Comparison of ENCODE assay signal across 1 cellular context in genomic region chr9:68779558-68780376, GRCh38.
TF ChIP-seq lines count a peak whose summit lies in the region.

No MANE protein-coding gene starts in this region.

TF ChIP-seq in GM12878, 131 proteins besides CTCF, POLR2A, EP300 and RAD21 (continued from another document and continues in another):
- peak; percentile 60 for TF ChIP-seq E2F8 (IDR thresholded peaks at IDR 0.05; ENCODE audit: low read depth, partially characterized antibody)
- TF ChIP-seq ZNF592 (IDR thresholded peaks at IDR 0.05): no peak
- no peak for TF ChIP-seq RFX5 (IDR thresholded peaks at IDR 0.05; ENCODE audit: low read depth, low read length)
- TF ChIP-seq POLR2AphosphoS5 (IDR thresholded peaks at IDR 0.05; ENCODE audit: low read length): peak; percentile 89
- TF ChIP-seq MAX (IDR thresholded peaks at IDR 0.05; ENCODE audit: low read depth, low read length): no peak
- TF ChIP-seq POU2F2 (IDR thresholded peaks at IDR 0.05; ENCODE audit: borderline replicate concordance, low read depth, low read length): peak; percentile 67; the same call in 1 of the 3 replicates
- TF ChIP-seq PAX5 (IDR thresholded peaks at IDR 0.05; ENCODE audit: borderline replicate concordance, low read depth, low read length): no peak
- TF ChIP-seq YY1 (IDR thresholded peaks at IDR 0.05; ENCODE audit: low read depth, low read length): peak; percentile 36; the same call in 1 of the 2 replicates
- TF ChIP-seq ZNF622 (IDR thresholded peaks at IDR 0.05): no peak
- TF ChIP-seq REST (IDR thresholded peaks at IDR 0.05; ENCODE audit: low read depth, low read length): no peak
- TF ChIP-seq WRNIP1 (IDR thresholded peaks at IDR 0.05; ENCODE audit: borderline replicate concordance, low read depth, low read length): no peak
- 0 out of 2 replicates have a peak, but pooled peaks have one; percentile 33 for TF ChIP-seq ESRRA (IDR thresholded peaks at IDR 0.05; ENCODE audit: low read length)
- TF ChIP-seq, protein P1, sequence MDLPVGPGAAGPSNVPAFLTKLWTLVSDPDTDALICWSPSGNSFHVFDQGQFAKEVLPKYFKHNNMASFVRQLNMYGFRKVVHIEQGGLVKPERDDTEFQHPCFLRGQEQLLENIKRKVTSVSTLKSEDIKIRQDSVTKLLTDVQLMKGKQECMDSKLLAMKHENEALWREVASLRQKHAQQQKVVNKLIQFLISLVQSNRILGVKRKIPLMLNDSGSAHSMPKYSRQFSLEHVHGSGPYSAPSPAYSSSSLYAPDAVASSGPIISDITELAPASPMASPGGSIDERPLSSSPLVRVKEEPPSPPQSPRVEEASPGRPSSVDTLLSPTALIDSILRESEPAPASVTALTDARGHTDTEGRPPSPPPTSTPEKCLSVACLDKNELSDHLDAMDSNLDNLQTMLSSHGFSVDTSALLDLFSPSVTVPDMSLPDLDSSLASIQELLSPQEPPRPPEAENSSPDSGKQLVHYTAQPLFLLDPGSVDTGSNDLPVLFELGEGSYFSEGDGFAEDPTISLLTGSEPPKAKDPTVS (IDR thresholded peaks at IDR 0.05; ENCODE audit: low read depth, low read length): no peak
- no peak for TF ChIP-seq NFYA (IDR thresholded peaks at IDR 0.05; ENCODE audit: borderline replicate concordance, low read depth, low read length)
- peak; percentile 71 for TF ChIP-seq TAF1 (IDR thresholded peaks at IDR 0.05; ENCODE audit: borderline replicate concordance, low read depth, low read length)
- TF ChIP-seq DPF2 (IDR thresholded peaks at IDR 0.05): peak; percentile 78
- TF ChIP-seq FOS (IDR thresholded peaks at IDR 0.05; ENCODE audit: borderline replicate concordance, extremely low read depth, insufficient read length): no peak
- peak; percentile 93 for TF ChIP-seq STAT1 (conservative IDR thresholded peaks at IDR 0.05)
- 0 out of 2 replicates have a peak, but pooled peaks have one; percentile 32 for TF ChIP-seq CBX5 (IDR thresholded peaks at IDR 0.05; ENCODE audit: low read depth)
- peak; percentile 90 for TF ChIP-seq SMARCA5 (IDR thresholded peaks at IDR 0.05)
- TF ChIP-seq ZNF384 (IDR thresholded peaks at IDR 0.05; ENCODE audit: borderline replicate concordance, low read depth, low read length): no peak
- TF ChIP-seq MYB (IDR thresholded peaks at IDR 0.05; ENCODE audit: borderline replicate concordance, low read depth, low read length): 0 out of 2 replicates have a peak, but pooled peaks have one; percentile 68
- peak; percentile 99 for TF ChIP-seq CREB1 (IDR thresholded peaks at IDR 0.05; ENCODE audit: low read depth)
- 0 out of 4 replicates have a peak, but pooled peaks of 1 of the 2 experiments have one; percentile 31 for TF ChIP-seq BHLHE40 (IDR thresholded peaks at IDR 0.05; ENCODE audit: borderline replicate concordance in 1 of 2, low read depth in 2 of 2, low read length in 1 of 2)
- no peak for TF ChIP-seq KLF5 (IDR thresholded peaks at IDR 0.05; ENCODE audit: partially characterized antibody)
- TF ChIP-seq HCFC1 (IDR thresholded peaks at IDR 0.05; ENCODE audit: low read length): peak; percentile 85
- TF ChIP-seq HDGF (IDR thresholded peaks at IDR 0.05): peak; percentile 18; the same call in 1 of the 2 replicates
- 0 out of 2 replicates have a peak, but pooled peaks have one; percentile 79 for TF ChIP-seq PML (IDR thresholded peaks at IDR 0.05; ENCODE audit: low read length)
- no peak for TF ChIP-seq ETV6 (conservative IDR thresholded peaks at IDR 0.05 in 1 of 2, IDR thresholded peaks at IDR 0.05 in 1 of 2; ENCODE audit: borderline replicate concordance in 1 of 2, low read depth in 1 of 2)
- TF ChIP-seq, protein P2, sequence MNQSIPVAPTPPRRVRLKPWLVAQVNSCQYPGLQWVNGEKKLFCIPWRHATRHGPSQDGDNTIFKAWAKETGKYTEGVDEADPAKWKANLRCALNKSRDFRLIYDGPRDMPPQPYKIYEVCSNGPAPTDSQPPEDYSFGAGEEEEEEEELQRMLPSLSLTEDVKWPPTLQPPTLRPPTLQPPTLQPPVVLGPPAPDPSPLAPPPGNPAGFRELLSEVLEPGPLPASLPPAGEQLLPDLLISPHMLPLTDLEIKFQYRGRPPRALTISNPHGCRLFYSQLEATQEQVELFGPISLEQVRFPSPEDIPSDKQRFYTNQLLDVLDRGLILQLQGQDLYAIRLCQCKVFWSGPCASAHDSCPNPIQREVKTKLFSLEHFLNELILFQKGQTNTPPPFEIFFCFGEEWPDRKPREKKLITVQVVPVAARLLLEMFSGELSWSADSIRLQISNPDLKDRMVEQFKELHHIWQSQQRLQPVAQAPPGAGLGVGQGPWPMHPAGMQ (IDR thresholded peaks at IDR 0.05; ENCODE audit: borderline replicate concordance): no peak
- peak; percentile 66 for TF ChIP-seq BRCA1 (IDR thresholded peaks at IDR 0.05; ENCODE audit: low read depth, low read length)
- 0 out of 2 replicates have a peak, but pooled peaks have one; percentile 67 for TF ChIP-seq RCOR1 (conservative IDR thresholded peaks at IDR 0.05; ENCODE audit: low read depth, low read length)
- no peak for TF ChIP-seq KDM1A (IDR thresholded peaks at IDR 0.05; ENCODE audit: borderline replicate concordance)
- peak; percentile 70 to 72 for TF ChIP-seq IKZF2 (IDR thresholded peaks at IDR 0.05)
- no peak for TF ChIP-seq ZZZ3 (IDR thresholded peaks at IDR 0.05; ENCODE audit: control insufficient read depth, insufficient read length, low read depth)
- TF ChIP-seq MXI1 (IDR thresholded peaks at IDR 0.05; ENCODE audit: low read depth, low read length): peak; percentile 69; the same call in 1 of the 2 replicates
- peak; percentile 72; the same call in 1 of the 2 replicates for TF ChIP-seq SMAD5 (IDR thresholded peaks at IDR 0.05; ENCODE audit: low read depth)
- TF ChIP-seq, protein P3, sequence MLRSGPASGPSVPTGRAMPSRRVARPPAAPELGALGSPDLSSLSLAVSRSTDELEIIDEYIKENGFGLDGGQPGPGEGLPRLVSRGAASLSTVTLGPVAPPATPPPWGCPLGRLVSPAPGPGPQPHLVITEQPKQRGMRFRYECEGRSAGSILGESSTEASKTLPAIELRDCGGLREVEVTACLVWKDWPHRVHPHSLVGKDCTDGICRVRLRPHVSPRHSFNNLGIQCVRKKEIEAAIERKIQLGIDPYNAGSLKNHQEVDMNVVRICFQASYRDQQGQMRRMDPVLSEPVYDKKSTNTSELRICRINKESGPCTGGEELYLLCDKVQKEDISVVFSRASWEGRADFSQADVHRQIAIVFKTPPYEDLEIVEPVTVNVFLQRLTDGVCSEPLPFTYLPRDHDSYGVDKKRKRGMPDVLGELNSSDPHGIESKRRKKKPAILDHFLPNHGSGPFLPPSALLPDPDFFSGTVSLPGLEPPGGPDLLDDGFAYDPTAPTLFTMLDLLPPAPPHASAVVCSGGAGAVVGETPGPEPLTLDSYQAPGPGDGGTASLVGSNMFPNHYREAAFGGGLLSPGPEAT (IDR thresholded peaks at IDR 0.05; ENCODE audit: low read depth): peak; percentile 80
- TF ChIP-seq NR2C1 (IDR thresholded peaks at IDR 0.05): no peak
- no peak for TF ChIP-seq YBX1 (IDR thresholded peaks at IDR 0.05)
- no peak for TF ChIP-seq MTA3 (IDR thresholded peaks at IDR 0.05; ENCODE audit: borderline replicate concordance, low read length)
- TF ChIP-seq RBBP5 (conservative IDR thresholded peaks at IDR 0.05): no peak
- peak; percentile 76 for TF ChIP-seq LARP7 (IDR thresholded peaks at IDR 0.05)
- peak; percentile 93 for TF ChIP-seq ZNF207 (IDR thresholded peaks at IDR 0.05; ENCODE audit: borderline replicate concordance)
- peak; percentile 59; the same call in 1 of the 2 replicates for TF ChIP-seq ZNF217 (IDR thresholded peaks at IDR 0.05)
- TF ChIP-seq, protein P4, sequence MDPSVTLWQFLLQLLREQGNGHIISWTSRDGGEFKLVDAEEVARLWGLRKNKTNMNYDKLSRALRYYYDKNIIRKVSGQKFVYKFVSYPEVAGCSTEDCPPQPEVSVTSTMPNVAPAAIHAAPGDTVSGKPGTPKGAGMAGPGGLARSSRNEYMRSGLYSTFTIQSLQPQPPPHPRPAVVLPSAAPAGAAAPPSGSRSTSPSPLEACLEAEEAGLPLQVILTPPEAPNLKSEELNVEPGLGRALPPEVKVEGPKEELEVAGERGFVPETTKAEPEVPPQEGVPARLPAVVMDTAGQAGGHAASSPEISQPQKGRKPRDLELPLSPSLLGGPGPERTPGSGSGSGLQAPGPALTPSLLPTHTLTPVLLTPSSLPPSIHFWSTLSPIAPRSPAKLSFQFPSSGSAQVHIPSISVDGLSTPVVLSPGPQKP (IDR thresholded peaks at IDR 0.05; ENCODE audit: low read depth, low read length): no peak
- TF ChIP-seq, protein P5, sequence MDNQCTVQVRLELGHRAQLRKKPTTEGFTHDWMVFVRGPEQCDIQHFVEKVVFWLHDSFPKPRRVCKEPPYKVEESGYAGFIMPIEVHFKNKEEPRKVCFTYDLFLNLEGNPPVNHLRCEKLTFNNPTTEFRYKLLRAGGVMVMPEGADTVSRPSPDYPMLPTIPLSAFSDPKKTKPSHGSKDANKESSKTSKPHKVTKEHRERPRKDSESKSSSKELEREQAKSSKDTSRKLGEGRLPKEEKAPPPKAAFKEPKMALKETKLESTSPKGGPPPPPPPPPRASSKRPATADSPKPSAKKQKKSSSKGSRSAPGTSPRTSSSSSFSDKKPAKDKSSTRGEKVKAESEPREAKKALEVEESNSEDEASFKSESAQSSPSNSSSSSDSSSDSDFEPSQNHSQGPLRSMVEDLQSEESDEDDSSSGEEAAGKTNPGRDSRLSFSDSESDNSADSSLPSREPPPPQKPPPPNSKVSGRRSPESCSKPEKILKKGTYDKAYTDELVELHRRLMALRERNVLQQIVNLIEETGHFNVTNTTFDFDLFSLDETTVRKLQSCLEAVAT (IDR thresholded peaks at IDR 0.05): 0 out of 2 replicates have a peak, but pooled peaks have one; percentile 27
- peak; percentile 46 for TF ChIP-seq HDAC6 (IDR thresholded peaks at IDR 0.05; ENCODE audit: unreplicated experiment)
